ENCODE assay signal across 10 cellular contexts in genomic region chr11:35182317-35182939, GRCh38. TPM values are rescaled to one million over a fixed set of nuclear protein-coding genes. Genes with fewer than 3 reads are reported as not detected.
DNase-seq lines count a peak whose midpoint lies in the region; ATAC-seq and FAIRE-seq lines count a peak whose summit lies in the region.
"Had no signal": no experiment of that assay in that cellular context is flagged by ENCODE, and none has a peak within 500 bp of the region (broad histone marks: within the 10 kb centered on the region; RNA-seq: fewer than 3 reads in every experiment).

No MANE protein-coding gene starts in this region.

- no peaks in the 10 kb centered on the region for H3K27me3 Mint-ChIP-seq in naive thymus-derived CD8-positive, alpha-beta T cell

- peaks cover 42 to 88% (median 72%) of the 10 kb centered on the region in 3 donors for H3K36me3 Mint-ChIP-seq in naive thymus-derived CD8-positive, alpha-beta T cell

- H3K4me1 ChIP-seq in small intestine (ENCODE audit: control insufficient read depth in 2 of 2, insufficient read depth in 1 of 2, low read depth in 1 of 2, low read length in 1 of 2), result peaks cover 0 to 6% of the 10 kb centered on the region in 2 donors

- peak overlapping the region in 9 of 10 donors; percentile 15 to 77 (median 57) for H3K4me3 Mint-ChIP-seq in naive thymus-derived CD8-positive, alpha-beta T cell

- no peaks in the 10 kb centered on the region for H3K9me3 Mint-ChIP-seq in naive thymus-derived CD8-positive, alpha-beta T cell

- no peak overlapping the region for H3K4me3 ChIP-seq in small intestine (ENCODE audit: low read depth in 1 of 2, low read length in 2 of 2)
- H3K4me3 ChIP-seq: skin epidermis had no signal

- no peaks in the 10 kb centered on the region for H3K9me3 ChIP-seq in small intestine (ENCODE audit: control insufficient read depth, low read depth)

- DNase-seq in naive thymus-derived CD8-positive, alpha-beta T cell, result no peak
- DNase-seq in NCI-H2029 (lab: John Stamatoyannopoulos, UW) (no peak), small intestine (no peak), NCI-H187 treated with DMSO at 0.1 percent for 48 hours (lab: John Stamatoyannopoulos, UW) (no peak), GDM1 (lab: John Stamatoyannopoulos, UW) (no peak)

- H3K27me3 ChIP-seq in small intestine (ENCODE audit: control insufficient read depth in 2 of 2, insufficient read depth in 2 of 2, low read length in 2 of 2), result no peaks in the 10 kb centered on the region

- peak; percentile 54 for ATAC-seq in GM18870 (IDR thresholded peaks at IDR 0.05; ENCODE audit: unreplicated experiment)
- ATAC-seq in GM21737 (IDR thresholded peaks at IDR 0.05; ENCODE audit: unreplicated experiment), result peak; percentile 74
- peak; percentile 66 for ATAC-seq in HG03565 (IDR thresholded peaks at IDR 0.05; ENCODE audit: unreplicated experiment)
- peak; percentile 8 to 24 for ATAC-seq in naive thymus-derived CD8-positive, alpha-beta T cell

- no peaks in the 10 kb centered on the region for H3K36me3 ChIP-seq in small intestine (ENCODE audit: control insufficient read depth in 2 of 2, insufficient read depth in 2 of 2, low read length in 2 of 2)

- FAIRE-seq in small intestine (lab: Jason Lieb, UNC), result no peak
- FAIRE-seq: H1 had no signal

- peaks cover 41 to 89% (median 83%) of the 10 kb centered on the region in 4 donors for H3K4me1 Mint-ChIP-seq in naive thymus-derived CD8-positive, alpha-beta T cell

- 78 to 84% (median 80%) methylated on average over 6 of the region's 6 CpGs for WGBS in small intestine, 3 donors

- H3K27ac ChIP-seq in small intestine (ENCODE audit: low read depth in 1 of 2, low read length in 1 of 2), result no peak overlapping the region

- POLR2A ChIA-PET in naive thymus-derived CD8-positive, alpha-beta T cell (lab: Charles Lee), result interaction anchor here (1.0 to 13.3 kb wide), 6 partner anchors 8 to 103 kb away, joined by 3 to 294 read pairs (median 5); no protein-coding TSS in a partner anchor

- peak overlapping the region; percentile 86 to 95 (median 94) for H3K27ac Mint-ChIP-seq in naive thymus-derived CD8-positive, alpha-beta T cell

RNA-seq across cellular contexts. Expression of gene CD44, which starts 43.5 kb away (rescaled TPM):
- total RNA-seq in naive thymus-derived CD8-positive, alpha-beta T cell, result 100 to 1,000 TPM; 650 to 703 TPM
- polyA plus RNA-seq in naive thymus-derived CD8-positive, alpha-beta T cell, result 100 to 1,000 TPM; 291 TPM
- polyA plus RNA-seq in small intestine, result 10 to 100 TPM in 2 of 3 donors, 1 to 10 TPM in 1; 5.4 to 89.6 (median 25.9) TPM

Comparison
In these comparisons a context has a peak if more than half of its experiments do, and no peak if none do; other contexts are left out.
1. ATAC-seq: peak in every context shown above with its lines; median percentile 74 in GM21737; 66 in HG03565; 54 in GM18870; 16 in naive thymus-derived CD8-positive, alpha-beta T cell.